ENCODE assay signal across 1 cellular context in the genomic region with DNA sequence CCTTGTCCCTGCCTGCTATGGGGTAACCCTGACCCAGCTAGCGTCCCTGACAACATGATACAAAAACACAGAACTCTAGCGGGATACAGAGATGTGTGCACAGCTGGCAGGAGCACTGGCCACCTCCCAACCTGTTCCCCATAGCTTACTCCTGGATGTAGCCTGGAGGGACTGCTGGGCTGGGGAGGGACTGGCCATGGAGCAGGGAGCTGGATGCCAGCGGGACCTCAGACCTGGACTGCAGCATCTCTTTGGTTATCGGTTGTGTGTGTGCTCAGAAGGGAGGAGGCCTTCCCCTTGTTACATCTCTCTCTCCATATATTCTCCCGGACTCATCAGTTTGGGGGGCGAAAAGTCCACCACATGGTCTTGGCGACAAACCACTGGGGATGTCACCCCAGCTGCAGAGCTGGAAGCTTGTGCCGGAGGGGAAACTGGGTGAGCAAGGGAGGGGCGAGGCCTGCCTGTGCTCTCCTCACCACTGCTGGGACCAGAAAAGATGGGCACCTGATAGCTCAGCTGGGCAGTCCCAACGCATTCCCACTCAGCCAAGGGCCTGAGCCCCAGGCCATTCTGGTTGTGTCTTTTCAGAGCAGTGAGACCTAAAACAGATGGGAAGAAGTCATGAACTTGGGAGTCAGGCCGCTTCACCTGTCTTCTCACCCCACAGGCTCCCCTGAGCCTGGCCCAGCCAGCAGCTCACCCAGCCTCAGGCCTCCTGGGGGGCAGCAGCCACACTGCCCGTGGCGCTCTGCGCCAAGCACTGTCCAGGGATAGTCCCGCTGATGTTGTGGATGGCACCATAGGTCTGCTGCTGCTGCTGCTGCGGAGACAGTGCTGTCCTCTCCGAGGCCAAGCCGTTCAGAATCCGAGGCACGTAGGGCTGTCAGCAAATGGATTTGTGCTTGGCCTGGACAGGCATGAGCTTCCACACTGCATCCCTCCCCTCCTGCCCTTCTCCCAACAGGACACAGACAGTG.
TF ChIP-seq lines count a peak whose summit lies in the region.

No MANE protein-coding gene starts in this region.

TF ChIP-seq in K562, 482 proteins besides CTCF, POLR2A, EP300 and RAD21:
- TF ChIP-seq KDM1A (IDR thresholded peaks at IDR 0.05), result no peak
- TF ChIP-seq POLR2G (IDR thresholded peaks at IDR 0.05; ENCODE audit: low read depth, low read length), result peak; percentile 61
